Comparison of ENCODE assay signal across 9 cellular contexts in the genomic region with DNA sequence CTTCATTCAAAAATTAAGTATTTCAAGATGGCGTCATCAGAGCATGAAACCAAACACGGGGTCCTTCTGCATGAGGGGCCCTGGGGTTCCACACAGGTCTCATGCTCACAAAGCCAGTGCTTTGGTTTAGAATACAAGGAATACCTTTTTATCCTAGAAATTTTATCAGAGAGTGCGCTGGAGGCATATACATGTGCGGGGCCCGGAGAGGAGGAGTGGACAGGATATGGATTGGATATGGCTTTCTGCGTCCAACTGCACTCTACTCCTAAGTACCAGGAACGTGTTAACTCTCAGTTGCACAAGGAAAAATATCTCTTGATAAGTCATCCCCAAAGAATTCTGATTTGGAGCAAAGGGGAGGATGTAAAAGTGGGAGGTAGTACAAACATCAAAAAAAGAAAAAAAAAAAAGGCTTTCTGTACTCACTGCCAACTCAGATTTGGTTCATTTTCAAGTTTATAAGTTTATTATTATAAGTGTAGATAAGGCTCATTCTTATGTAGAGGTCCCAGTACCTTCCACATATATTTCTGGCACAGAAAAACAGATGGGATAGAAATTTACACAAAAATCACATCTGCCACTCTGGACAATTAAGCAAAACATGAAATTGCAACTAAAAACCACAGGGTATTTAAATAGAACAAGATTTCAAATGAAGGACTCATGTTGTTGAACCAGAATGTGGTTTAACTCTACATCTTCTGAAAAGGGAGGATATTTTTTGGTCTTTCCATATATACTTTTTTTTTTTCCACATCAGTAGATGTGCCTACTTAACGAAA.
A peak's percentile ranks its signal among the peaks of the same experiment; 100 is the strongest.
DNase-seq lines count a peak whose midpoint lies in the region; ATAC-seq and TF ChIP-seq lines count a peak whose summit lies in the region.
"Had no signal": no experiment of that assay in that cellular context is flagged by ENCODE, and none has a peak within 500 bp of the region (broad histone marks: within the 10 kb centered on the region; RNA-seq: fewer than 3 reads in every experiment).

No MANE protein-coding gene starts in this region.

- no peaks in the 10 kb centered on the region for H3K27me3 Mint-ChIP-seq in Calu3 (ENCODE audit: unreplicated experiment)
- no peaks in the 10 kb centered on the region for H3K27me3 Mint-ChIP-seq in activated CD8-positive, alpha-beta T cell treated with anti-CD3 and anti-CD28 coated beads for 36 hours
- no peaks in the 10 kb centered on the region for H3K27me3 Mint-ChIP-seq in activated T-helper 2 cell treated with anti-CD3 and anti-CD28 coated beads, Interferon-gamma antibody, Interleukin-2, Interleukin-4, amounts not matched to agents 10 μg/mL and 5 μg/mL and 100 μg/mL, durations not matched to agents 14 hours and 24 hours and 36 hours (ENCODE audit: low read depth)

- POLR2A ChIA-PET in activated CD8-positive, alpha-beta T cell treated with anti-CD3 and anti-CD28 coated beads for 36 hours (lab: Charles Lee) = no interaction called here

- peaks cover 8% of the 10 kb centered on the region for H3K36me3 Mint-ChIP-seq in Calu3 (ENCODE audit: insufficient read depth, unreplicated experiment)
- H3K36me3 Mint-ChIP-seq in activated CD8-positive, alpha-beta T cell treated with anti-CD3 and anti-CD28 coated beads for 36 hours (ENCODE audit: low read depth) = no peaks in the 10 kb centered on the region
- H3K36me3 Mint-ChIP-seq in activated T-helper 2 cell treated with anti-CD3 and anti-CD28 coated beads, Interferon-gamma antibody, Interleukin-2, Interleukin-4, amounts not matched to agents 10 μg/mL and 5 μg/mL and 100 μg/mL, durations not matched to agents 14 hours and 24 hours and 36 hours (ENCODE audit: low read depth) = no peaks in the 10 kb centered on the region

- H3K27ac ChIP-seq in SJSA1 (peak overlapping the region; percentile 82), sigmoid colon (peak overlapping the region; percentile 39 to 87 (median 80))

- peak overlapping the region; percentile 22 for H3K27ac Mint-ChIP-seq in Calu3 (ENCODE audit: unreplicated experiment)
- H3K27ac Mint-ChIP-seq in activated CD8-positive, alpha-beta T cell treated with anti-CD3 and anti-CD28 coated beads for 36 hours = no peak overlapping the region
- no peak overlapping the region for H3K27ac Mint-ChIP-seq in activated T-helper 2 cell treated with anti-CD3 and anti-CD28 coated beads, Interferon-gamma antibody, Interleukin-2, Interleukin-4, amounts not matched to agents 10 μg/mL and 5 μg/mL and 100 μg/mL, durations not matched to agents 14 hours and 24 hours and 36 hours

- TF ChIP-seq CTCF in Calu3 (IDR thresholded peaks at IDR 0.05; ENCODE audit: unreplicated experiment) (no peak), sigmoid colon (IDR thresholded peaks at IDR 0.05) (no peak)
- no peak for TF ChIP-seq CTCF in activated CD8-positive, alpha-beta T cell treated with anti-CD3 and anti-CD28 coated beads for 36 hours (IDR thresholded peaks at IDR 0.05)

- H3K4me1 Mint-ChIP-seq in Calu3 (ENCODE audit: low read depth, unreplicated experiment) = peaks cover 64% of the 10 kb centered on the region
- H3K4me1 Mint-ChIP-seq in activated CD8-positive, alpha-beta T cell treated with anti-CD3 and anti-CD28 coated beads for 36 hours (ENCODE audit: low read depth) = no peaks in the 10 kb centered on the region
- H3K4me1 Mint-ChIP-seq in activated T-helper 2 cell treated with anti-CD3 and anti-CD28 coated beads, Interferon-gamma antibody, Interleukin-2, Interleukin-4, amounts not matched to agents 10 μg/mL and 5 μg/mL and 100 μg/mL, durations not matched to agents 14 hours and 24 hours and 36 hours (ENCODE audit: low read depth) = no peaks in the 10 kb centered on the region

- H3K36me3 ChIP-seq in SJSA1 = no peaks in the 10 kb centered on the region
- H3K36me3 ChIP-seq in sigmoid colon = no peaks in the 10 kb centered on the region

- no peaks in the 10 kb centered on the region for H3K9me3 Mint-ChIP-seq in Calu3 (ENCODE audit: low read depth, unreplicated experiment)
- H3K9me3 Mint-ChIP-seq in activated CD8-positive, alpha-beta T cell treated with anti-CD3 and anti-CD28 coated beads for 36 hours = no peaks in the 10 kb centered on the region
- no peaks in the 10 kb centered on the region for H3K9me3 Mint-ChIP-seq in activated T-helper 2 cell treated with anti-CD3 and anti-CD28 coated beads, Interferon-gamma antibody, Interleukin-2, Interleukin-4, amounts not matched to agents 10 μg/mL and 5 μg/mL and 100 μg/mL, durations not matched to agents 14 hours and 24 hours and 36 hours

- no peak overlapping the region for H3K4me3 ChIP-seq in SJSA1
- H3K4me3 ChIP-seq in sigmoid colon = no peak overlapping the region

- intact Hi-C loops in Calu3 (cut with micrococcal nuclease; ENCODE audit: unreplicated experiment) (no loop called here), sigmoid colon (cut with DNase I) (no loop called here)
- intact Hi-C loops in activated CD8-positive, alpha-beta T cell treated with anti-CD3 and anti-CD28 coated beads for 36 hours (cut with micrococcal nuclease) = no loop called here
- intact Hi-C loops in activated T-helper 2 cell treated with anti-CD3 and anti-CD28 coated beads, Interferon-gamma antibody, Interleukin-2, Interleukin-4, amounts not matched to agents 10 μg/mL and 5 μg/mL and 100 μg/mL, durations not matched to agents 14 hours and 24 hours and 36 hours (cut with micrococcal nuclease) = no loop called here

- WGBS in sigmoid colon, 2 donors = 79 to 84% methylated on average over 8 of the region's 8 CpGs

- H3K4me1 ChIP-seq in SJSA1 (replicated peaks) (peaks cover 86% of the 10 kb centered on the region), sigmoid colon (peaks cover 0 to 79% (median 76%) of the 10 kb centered on the region in 4 donors)

- no peak for TF ChIP-seq POLR2A in sigmoid colon (IDR thresholded peaks at IDR 0.05)

- no peaks in the 10 kb centered on the region for H3K27me3 ChIP-seq in SJSA1 (replicated peaks)
- no peaks in the 10 kb centered on the region for H3K27me3 ChIP-seq in sigmoid colon

- no peak for ATAC-seq in activated CD8-positive, alpha-beta T cell treated with anti-CD3 and anti-CD28 coated beads for 36 hours
- ATAC-seq in GM18520 (IDR thresholded peaks at IDR 0.05; ENCODE audit: unreplicated experiment) = no peak

- DNase-seq in Calu3 (no peak), SJSA1 (ENCODE audit: low read depth in 1 of 2, low spot score in 2 of 2) (peak; percentile 52 to 89), fibroblast of the conjunctiva (ENCODE audit: low read depth) (peak; percentile 92), sigmoid colon (no peak), pons (ENCODE audit: low spot score) (no peak)
- no peak for DNase-seq in activated CD8-positive, alpha-beta T cell treated with anti-CD3 and anti-CD28 coated beads for 36 hours
- DNase-seq in activated T-helper 2 cell treated with anti-CD3 and anti-CD28 coated beads, Interferon-gamma antibody, Interleukin-2, Interleukin-4, amounts not matched to agents 10 μg/mL and 5 μg/mL and 100 μg/mL, durations not matched to agents 14 hours and 24 hours and 36 hours (ENCODE audit: low spot score) = no peak
- DNase-seq: NCI-H1436 treated with DMSO at 0.1 percent for 48 hours had no signal

- BruUV-seq in Calu3 (replicated peaks; lab: Mats Ljungman, UMichigan) = no TSS peak

- TF ChIP-seq EP300 in sigmoid colon (IDR thresholded peaks at IDR 0.05) = no peak

- H3K9me3 ChIP-seq in SJSA1 (replicated peaks) (no peaks in the 10 kb centered on the region), sigmoid colon (no peaks in the 10 kb centered on the region)

- CTCF ChIA-PET in Calu3 (lab: Charles Lee) = no interaction called here
- CTCF ChIA-PET in activated CD8-positive, alpha-beta T cell treated with anti-CD3 and anti-CD28 coated beads for 36 hours (lab: Charles Lee) = no interaction called here

- H3K4me3 Mint-ChIP-seq in Calu3 (ENCODE audit: low read depth, unreplicated experiment) = no peak overlapping the region
- no peak overlapping the region for H3K4me3 Mint-ChIP-seq in activated CD8-positive, alpha-beta T cell treated with anti-CD3 and anti-CD28 coated beads for 36 hours
- H3K4me3 Mint-ChIP-seq in activated T-helper 2 cell treated with anti-CD3 and anti-CD28 coated beads, Interferon-gamma antibody, Interleukin-2, Interleukin-4, amounts not matched to agents 10 μg/mL and 5 μg/mL and 100 μg/mL, durations not matched to agents 14 hours and 24 hours and 36 hours (ENCODE audit: low read depth) = no peak overlapping the region

Comparison
In these comparisons a context has a peak if more than half of its experiments do, and no peak if none do; other contexts are left out.
1. DNase-seq: peak in SJSA1 (2 of 2) and fibroblast of the conjunctiva (single experiment); none in Calu3 (single experiment), sigmoid colon (single experiment), activated CD8-positive, alpha-beta T cell treated with anti-CD3 and anti-CD28 coated beads for 36 hours (single experiment), activated T-helper 2 cell treated with anti-CD3 and anti-CD28 coated beads, Interferon-gamma antibody, Interleukin-2, Interleukin-4, amounts not matched to agents 10 μg/mL and 5 μg/mL and 100 μg/mL, durations not matched to agents 14 hours and 24 hours and 36 hours (single experiment) and pons (single experiment).